In the genomic region with DNA sequence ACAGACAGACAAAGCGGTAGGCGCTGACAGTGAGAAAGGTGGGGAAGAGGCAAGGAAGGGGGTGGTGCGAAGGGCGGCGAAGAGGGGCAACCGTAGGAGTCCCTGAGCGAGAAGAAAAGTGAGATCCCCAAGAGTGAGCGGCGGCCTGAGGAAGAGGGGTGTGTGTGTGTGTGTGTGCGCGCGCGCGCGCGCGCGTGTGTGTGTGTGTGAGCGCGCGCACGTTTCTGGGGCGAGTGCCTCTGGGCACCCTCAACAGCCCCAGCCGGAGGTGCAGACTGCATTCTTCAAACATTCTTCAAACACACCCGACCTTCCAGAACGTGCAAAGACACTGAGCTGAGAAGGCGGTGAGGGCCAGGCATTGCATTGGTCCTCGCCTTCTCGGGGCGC, we compare ENCODE assay signal across 9 cellular contexts.
DNase-seq lines count a peak whose midpoint lies in the region; ATAC-seq and TF ChIP-seq lines count a peak whose summit lies in the region.
"Had no signal": no experiment of that assay in that cellular context is flagged by ENCODE, and none has a peak within 500 bp of the region (broad histone marks: within the 10 kb centered on the region; RNA-seq: fewer than 3 reads in every experiment).

No MANE protein-coding gene starts in this region.

- POLR2A ChIA-PET in AG04450 (lab: Yijun Ruan, JAX) = interaction anchor here (0.7 to 1.2 kb wide), 2 partner anchors 8 to 243 kb away, joined by 3 read pairs; no protein-coding TSS in a partner anchor

- H3K27ac ChIP-seq in AG04450 (ENCODE audit: low read depth, low read length) (no peak overlapping the region), dorsolateral prefrontal cortex (no peak overlapping the region)
- H3K27ac ChIP-seq: SJSA1 had no signal

- CTCF ChIA-PET in AG04450 (lab: Charles Lee) = interaction anchor here (0.5 to 1.0 kb wide), 4 partner anchors 27 to 181 kb away, joined by 3 to 4 read pairs (median 3); no protein-coding TSS in a partner anchor

- H3K4me3 ChIP-seq in AG04450 (ENCODE audit: low read depth, low read length) (peak overlapping the region; percentile 29), dorsolateral prefrontal cortex (peak overlapping the region in 31 of 59 donors; percentile 2 to 50 (median 26))
- H3K4me3 ChIP-seq: SJSA1 had no signal

- ATAC-seq in naive B cell (ENCODE audit: low read depth in 2 of 2) = peak; percentile 66 to 71
- no peak for ATAC-seq in HG02970 (IDR thresholded peaks at IDR 0.05; ENCODE audit: low FRiP score, unreplicated experiment)

- no peaks in the 10 kb centered on the region; the same call in 1 of the 2 replicates for H3K9me3 ChIP-seq in AG04450 (ENCODE audit: control insufficient read depth, insufficient read depth, low read length)
- H3K9me3 ChIP-seq: SJSA1 had no signal

- peak overlapping the region; percentile 34; the same call in 1 of the 2 replicates for H3K27ac Mint-ChIP-seq in HFFc6
- peak overlapping the region in 3 of 6 donors; percentile 8 to 95 (median 83) for H3K27ac Mint-ChIP-seq in naive B cell

- DNase-seq in AG04450 (ENCODE audit: low read depth, low spot score) (no peak), HFFc6 (peak; percentile 3), dorsolateral prefrontal cortex (no peak), naive B cell (no peak), NK-92 (lab: John Stamatoyannopoulos, UW; ENCODE audit: unreplicated experiment) (no peak), DMS153 (lab: John Stamatoyannopoulos, UW) (no peak), epidermal melanocyte (ENCODE audit: insufficient read length, low spot score) (no peak)

- no peaks in the 10 kb centered on the region for H3K27me3 ChIP-seq in AG04450 (ENCODE audit: control insufficient read depth, insufficient read depth, low read length)
- peaks cover 0 to 55% (median 27%) of the 10 kb centered on the region in 45 donors for H3K27me3 ChIP-seq in dorsolateral prefrontal cortex
- H3K27me3 ChIP-seq: SJSA1 had no signal

- TF ChIP-seq CTCF in AG04450 (IDR thresholded peaks at IDR 0.05; ENCODE audit: low read depth, low read length) (no peak), HFFc6 (IDR thresholded peaks at IDR 0.05) (no peak), dorsolateral prefrontal cortex (IDR thresholded peaks at IDR 0.05 in 54 of 56, conservative IDR thresholded peaks at IDR 0.05 in 2 of 56; ENCODE audit: low read depth in 1 of 56, partially characterized antibody in 56 of 56) (no peak)

- H3K4me1 Mint-ChIP-seq in HFFc6 (ENCODE audit: low read depth) (peaks cover 8% of the 10 kb centered on the region), naive B cell (peaks cover 10 to 16% (median 10%) of the 10 kb centered on the region in 3 donors)

- H3K9me3 Mint-ChIP-seq in HFFc6 (no peaks in the 10 kb centered on the region), naive B cell (no peaks in the 10 kb centered on the region)

- H3K36me3 Mint-ChIP-seq in HFFc6 (ENCODE audit: low read depth) (no peaks in the 10 kb centered on the region), naive B cell (no peaks in the 10 kb centered on the region)

- intact Hi-C loops in dorsolateral prefrontal cortex (cut with DNase I) = no loop called here

- H3K27me3 Mint-ChIP-seq in HFFc6 (ENCODE audit: insufficient read depth) (peaks cover 33% of the 10 kb centered on the region), naive B cell (peaks cover 51 to 88% (median 86%) of the 10 kb centered on the region in 3 donors)

- H3K4me3 Mint-ChIP-seq in HFFc6 = peak overlapping the region; percentile 79
- H3K4me3 Mint-ChIP-seq in naive B cell = peak overlapping the region; percentile 66 to 93 (median 78)
